9 cellular contexts compared by ENCODE assay signal in the genomic region with DNA sequence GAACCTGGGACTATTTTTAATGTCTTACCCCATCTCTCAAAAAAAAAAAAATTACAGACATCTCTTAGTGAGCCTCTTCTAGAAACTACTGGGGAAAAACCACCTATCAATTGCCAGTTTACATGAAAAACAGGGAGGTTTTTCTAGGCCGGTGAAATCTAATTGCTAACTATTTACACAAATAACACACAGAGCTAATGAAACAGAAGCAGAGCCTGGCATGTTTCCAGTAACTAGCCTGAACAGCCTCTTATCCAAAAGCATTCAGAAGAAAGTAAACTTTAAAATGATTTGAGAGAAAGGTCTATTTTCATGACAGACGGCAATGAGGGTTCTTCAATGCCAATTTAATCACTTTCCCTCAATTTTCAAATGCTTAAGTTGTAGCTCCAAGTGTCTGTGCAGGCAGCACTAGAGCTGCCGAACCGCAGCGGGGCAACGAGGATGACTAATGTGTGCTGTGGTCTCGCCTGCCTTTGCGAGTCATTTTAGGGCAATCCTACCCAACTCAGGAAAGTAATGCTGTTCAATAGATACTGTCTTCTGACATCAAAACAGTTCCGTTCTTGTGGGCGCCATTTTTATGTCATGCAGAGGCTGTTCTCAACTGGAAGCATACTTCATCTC.
DNase-seq lines count a peak whose midpoint lies in the region; ATAC-seq and TF ChIP-seq lines count a peak whose summit lies in the region.
"Had no signal": no experiment of that assay in that cellular context is flagged by ENCODE, and none has a peak within 500 bp of the region (broad histone marks: within the 10 kb centered on the region; RNA-seq: fewer than 3 reads in every experiment).

No MANE protein-coding gene starts in this region.

- H3K4me3 Mint-ChIP-seq in CD4-positive, alpha-beta T cell: no peak overlapping the region
- H3K4me3 Mint-ChIP-seq in activated CD4-positive, alpha-beta memory T cell treated with anti-CD3 and anti-CD28 coated beads, Interleukin-2, amount 10 ng/mL, durations not matched to agents 7 days and 5 days: no peak overlapping the region
- H3K4me3 Mint-ChIP-seq in chondrocyte (ENCODE audit: unreplicated experiment): no peak overlapping the region
- H3K4me3 Mint-ChIP-seq: T-helper 1 cell treated with Interleukin-12 subunit alpha and Interleukin-12 subunit beta and Interleukin-4 antibody, amounts not matched to agents 30 μg/mL and 1 μg/mL, for 36 hours had no signal

- no peak for TF ChIP-seq CTCF in CD4-positive, alpha-beta T cell (IDR thresholded peaks at IDR 0.05)
- TF ChIP-seq CTCF in chondrocyte (IDR thresholded peaks at IDR 0.05): no peak

- no peaks in the 10 kb centered on the region for H3K9me3 ChIP-seq in CD4-positive, alpha-beta T cell (ENCODE audit: control insufficient read depth, low read length)
- H3K9me3 ChIP-seq in aorta (ENCODE audit: control insufficient read depth, low read length): no peaks in the 10 kb centered on the region

- peaks cover 4 to 7% of the 10 kb centered on the region in 2 donors for H3K36me3 ChIP-seq in aorta (ENCODE audit: control insufficient read depth in 1 of 2, insufficient read depth in 2 of 2, low read length in 1 of 2)

- intact Hi-C loops in CD4-positive, alpha-beta T cell (cut with DNase I, micrococcal nuclease): no loop called here
- intact Hi-C loops in aorta (cut with DNase I): no loop called here

- no peaks in the 10 kb centered on the region for H3K9me3 Mint-ChIP-seq in CD4-positive, alpha-beta T cell
- H3K9me3 Mint-ChIP-seq in activated CD4-positive, alpha-beta memory T cell treated with anti-CD3 and anti-CD28 coated beads, Interleukin-2, amount 10 ng/mL, durations not matched to agents 7 days and 5 days: no peaks in the 10 kb centered on the region
- H3K9me3 Mint-ChIP-seq in chondrocyte (ENCODE audit: low read depth): no peaks in the 10 kb centered on the region
- H3K9me3 Mint-ChIP-seq: T-helper 1 cell treated with Interleukin-12 subunit alpha and Interleukin-12 subunit beta and Interleukin-4 antibody, amounts not matched to agents 30 μg/mL and 1 μg/mL, for 36 hours had no signal

- POLR2A ChIA-PET in CD4-positive, alpha-beta T cell (lab: Charles Lee): no interaction called here
- POLR2A ChIA-PET in activated CD4-positive, alpha-beta memory T cell treated with anti-CD3 and anti-CD28 coated beads, Interleukin-2, amount 10 ng/mL, durations not matched to agents 7 days and 5 days (lab: Charles Lee): interaction anchor here (1.3 to 1.9 kb wide), 2 partner anchors 9 to 20 kb away, joined by 3 to 5 read pairs; no protein-coding TSS in a partner anchor

- H3K27ac ChIP-seq in CD4-positive, alpha-beta T cell (ENCODE audit: low read depth, low read length): no peak overlapping the region
- H3K27ac ChIP-seq in aorta (ENCODE audit: low read depth in 1 of 2, low read length in 2 of 2): no peak overlapping the region

- DNase-seq in CD4-positive, alpha-beta T cell: peak in 4 of 10 experiments; percentile 14 to 28 (median 24)
- DNase-seq in NCI-H1105 treated with DMSO at 0.1 percent for 48 hours (lab: John Stamatoyannopoulos, UW) (peak; percentile 94), kidney glomerular epithelial cell (lab: John Stamatoyannopoulos, UW) (peak; percentile 71), chondrocyte (ENCODE audit: low spot score) (no peak), aorta (no peak)
- peak; percentile 62 for DNase-seq in activated CD4-positive, alpha-beta memory T cell treated with anti-CD3 and anti-CD28 coated beads, Interleukin-2, amount 10 ng/mL, durations not matched to agents 7 days and 5 days

- no peak overlapping the region for H3K4me3 ChIP-seq in aorta (ENCODE audit: low read length in 2 of 2)

- H3K4me1 Mint-ChIP-seq in CD4-positive, alpha-beta T cell (ENCODE audit: low read depth): peaks cover 13% of the 10 kb centered on the region
- peaks cover 8% of the 10 kb centered on the region for H3K4me1 Mint-ChIP-seq in activated CD4-positive, alpha-beta memory T cell treated with anti-CD3 and anti-CD28 coated beads, Interleukin-2, amount 10 ng/mL, durations not matched to agents 7 days and 5 days
- peaks cover 8% of the 10 kb centered on the region for H3K4me1 Mint-ChIP-seq in chondrocyte (ENCODE audit: low read depth)

- peak overlapping the region; percentile 39 for H3K27ac Mint-ChIP-seq in CD4-positive, alpha-beta T cell
- H3K27ac Mint-ChIP-seq in activated CD4-positive, alpha-beta memory T cell treated with anti-CD3 and anti-CD28 coated beads, Interleukin-2, amount 10 ng/mL, durations not matched to agents 7 days and 5 days: peak overlapping the region; percentile 31
- H3K27ac Mint-ChIP-seq in chondrocyte (ENCODE audit: unreplicated experiment): no peak overlapping the region
- H3K27ac Mint-ChIP-seq: T-helper 1 cell treated with Interleukin-12 subunit alpha and Interleukin-12 subunit beta and Interleukin-4 antibody, amounts not matched to agents 30 μg/mL and 1 μg/mL, for 36 hours had no signal

- H3K36me3 Mint-ChIP-seq in CD4-positive, alpha-beta T cell (ENCODE audit: low read depth): peaks cover 51% of the 10 kb centered on the region
- H3K36me3 Mint-ChIP-seq in activated CD4-positive, alpha-beta memory T cell treated with anti-CD3 and anti-CD28 coated beads, Interleukin-2, amount 10 ng/mL, durations not matched to agents 7 days and 5 days (ENCODE audit: low read depth): peaks cover 34% of the 10 kb centered on the region
- H3K36me3 Mint-ChIP-seq in chondrocyte (ENCODE audit: low read depth): peaks cover 29% of the 10 kb centered on the region

- H3K27me3 Mint-ChIP-seq in CD4-positive, alpha-beta T cell: no peaks in the 10 kb centered on the region
- no peaks in the 10 kb centered on the region for H3K27me3 Mint-ChIP-seq in activated CD4-positive, alpha-beta memory T cell treated with anti-CD3 and anti-CD28 coated beads, Interleukin-2, amount 10 ng/mL, durations not matched to agents 7 days and 5 days
- no peaks in the 10 kb centered on the region for H3K27me3 Mint-ChIP-seq in chondrocyte (ENCODE audit: low read depth)

- 84 to 87% methylated on average over 10 of the region's 10 CpGs for WGBS in aorta, 2 donors

- CTCF ChIA-PET in CD4-positive, alpha-beta T cell (lab: Charles Lee): interaction anchor here (1.2 kb wide), 1 partner anchor 20 kb away, joined by 5 read pairs; no protein-coding TSS in a partner anchor
- CTCF ChIA-PET in activated CD4-positive, alpha-beta memory T cell treated with anti-CD3 and anti-CD28 coated beads, Interleukin-2, amount 10 ng/mL, durations not matched to agents 7 days and 5 days (lab: Charles Lee): interaction anchor here (0.7 to 7.4 kb wide), 6 partner anchors 15 to 164 kb away, joined by 3 to 94 read pairs (median 4); a partner anchor contains a TSS

- peak; percentile 85 for ATAC-seq in CD4-positive, alpha-beta T cell (ENCODE audit: poor library complexity)
- no peak for ATAC-seq in HG03045 (IDR thresholded peaks at IDR 0.05; ENCODE audit: unreplicated experiment)
- ATAC-seq in aorta (ENCODE audit: low FRiP score): no peak
- no peak for ATAC-seq in GM21528 (IDR thresholded peaks at IDR 0.05; ENCODE audit: low FRiP score, unreplicated experiment)

- H3K27me3 ChIP-seq in CD4-positive, alpha-beta T cell (ENCODE audit: control insufficient read depth, insufficient read depth, low read length): no peaks in the 10 kb centered on the region
- H3K27me3 ChIP-seq in aorta (ENCODE audit: control insufficient read depth in 1 of 2, insufficient read depth in 2 of 2, low read length in 1 of 2): no peaks in the 10 kb centered on the region

- no peaks in the 10 kb centered on the region for H3K4me1 ChIP-seq in aorta (ENCODE audit: control insufficient read depth in 1 of 2, insufficient read depth in 2 of 2, low read length in 2 of 2)

Comparison
In these comparisons a context has a peak if more than half of its experiments do, and no peak if none do; other contexts are left out.
1. DNase-seq: peak in NCI-H1105 treated with DMSO at 0.1 percent for 48 hours (single experiment), activated CD4-positive, alpha-beta memory T cell treated with anti-CD3 and anti-CD28 coated beads, Interleukin-2, amount 10 ng/mL, durations not matched to agents 7 days and 5 days (single experiment) and kidney glomerular epithelial cell (single experiment); none in chondrocyte (single experiment) and aorta (0 of 2).